In the genomic region with DNA sequence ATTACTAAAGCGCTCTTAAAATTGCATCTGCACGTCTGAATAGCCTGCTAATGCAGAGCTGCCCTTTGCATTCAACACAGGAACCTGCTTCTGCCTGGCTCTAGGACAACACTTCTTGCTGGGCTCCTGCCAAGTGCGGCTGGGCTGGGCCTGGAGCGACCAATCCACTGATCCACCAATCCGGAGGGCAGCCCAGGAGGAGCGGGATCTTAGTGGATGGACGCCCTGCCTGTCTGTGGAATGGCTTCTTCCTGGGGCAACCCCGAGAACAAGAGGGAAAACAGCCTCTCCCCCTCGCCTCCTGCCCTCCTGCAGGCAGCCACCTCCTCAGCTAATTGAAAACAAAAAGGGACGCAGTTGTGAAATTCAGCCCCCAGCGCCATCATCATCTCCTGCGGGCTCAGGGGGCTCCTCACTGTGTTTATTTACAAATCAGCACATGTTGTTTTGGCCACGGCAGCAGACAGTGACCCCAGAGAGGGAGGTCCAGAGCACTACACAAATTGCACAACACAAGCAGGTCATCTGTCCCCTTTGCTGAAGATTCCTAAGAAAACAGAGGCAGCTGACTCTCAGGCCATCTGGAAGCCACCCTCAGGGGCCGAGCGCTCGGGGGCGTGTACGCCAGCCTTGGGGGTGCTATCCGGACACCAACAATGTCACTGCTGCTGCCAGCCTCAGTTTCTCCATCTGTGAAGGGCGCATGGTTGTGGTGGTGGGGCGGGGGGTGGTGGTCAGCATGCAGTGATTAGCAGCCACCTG, we compare ENCODE assay signal across 8 cellular contexts. TPM values are rescaled to one million over a fixed set of nuclear protein-coding genes. Genes with fewer than 3 reads are reported as not detected.
A peak's percentile ranks its signal among the peaks of the same experiment; 100 is the strongest.
DNase-seq lines count a peak whose midpoint lies in the region; ATAC-seq, FAIRE-seq and TF ChIP-seq lines count a peak whose summit lies in the region.

No MANE protein-coding gene starts in this region.

- no peak for TF ChIP-seq POLR2A in breast epithelium (IDR thresholded peaks at IDR 0.05)

- 15 to 21% (median 18%) methylated on average over 21 of the region's 21 CpGs for WGBS in psoas muscle, 3 donors

- peak; percentile 98 for DNase-seq in ELF-1 (ENCODE audit: low read depth, low spot score)
- peak; percentile 87 for DNase-seq in NCI-H345 treated with DMSO at 0.1 percent for 48 hours (lab: John Stamatoyannopoulos, UW; ENCODE audit: unreplicated experiment)
- DNase-seq in breast epithelium (ENCODE audit: low spot score in 2 of 2) = peak; percentile 97 to 99
- peak; percentile 48 to 99 (median 97) for DNase-seq in hypothalamus (lab: John Stamatoyannopoulos, UW)
- DNase-seq in psoas muscle = peak; percentile 97 to 98
- no peak for DNase-seq in activated naive CD4-positive, alpha-beta T cell treated with Interleukin-2 at 50 U/mL for 16 hours
- no peak for DNase-seq in activated T-cell treated with anti-CD3 and anti-CD28 coated beads, Interleukin-2, amount 50 U/mL, for 48 hours
- no peak for DNase-seq in D721Med (ENCODE audit: insufficient read length, low spot score)

- peak; percentile 86 to 96 (median 89) for ATAC-seq in psoas muscle

- H3K27ac ChIP-seq in breast epithelium (peak overlapping the region; percentile 81 to 90), psoas muscle (peak overlapping the region; percentile 74)

- no peak for FAIRE-seq in D721Med (lab: Jason Lieb, UNC)

- no peaks in the 10 kb centered on the region for H3K27me3 ChIP-seq in breast epithelium
- no peaks in the 10 kb centered on the region for H3K27me3 ChIP-seq in psoas muscle (ENCODE audit: insufficient read depth in 3 of 3, low read length in 2 of 3)

- H3K4me3 ChIP-seq in breast epithelium = peak overlapping the region; percentile 20 to 45 (median 21)
- peak overlapping the region; percentile 65 for H3K4me3 ChIP-seq in psoas muscle

- H3K4me1 ChIP-seq in breast epithelium = peaks cover 12 to 30% of the 10 kb centered on the region in 2 donors
- H3K4me1 ChIP-seq in psoas muscle = peaks cover 28% of the 10 kb centered on the region

- H3K9me3 ChIP-seq in breast epithelium = no peaks in the 10 kb centered on the region
- no peaks in the 10 kb centered on the region for H3K9me3 ChIP-seq in psoas muscle

- H3K36me3 ChIP-seq in breast epithelium = no peaks in the 10 kb centered on the region
- no peaks in the 10 kb centered on the region for H3K36me3 ChIP-seq in psoas muscle (ENCODE audit: insufficient read depth in 1 of 2, low read depth in 1 of 2)

- intact Hi-C loops in breast epithelium (cut with DNase I; ENCODE audit: low total_unique reads) = no loop called here
- intact Hi-C loops in psoas muscle (cut with DNase I) = no loop called here

- TF ChIP-seq CTCF in breast epithelium (IDR thresholded peaks at IDR 0.05) (no peak), psoas muscle (IDR thresholded peaks at IDR 0.05) (no peak), D721Med (IDR thresholded peaks at IDR 0.05; ENCODE audit: insufficient read depth, missing control alignments) (no peak)

RNA-seq across cellular contexts. Expression of gene GADD45G, which starts 57.3 kb away (rescaled TPM):
- 10 to 100 TPM; 13.0 to 24.3 (median 15.8) TPM for total RNA-seq in breast epithelium
- 100 to 1,000 TPM in 1 of 4 donors, 10 to 100 TPM in 2, 1 to 10 TPM in 1; 2.4 to 185 (median 13.8) TPM for total RNA-seq in psoas muscle
- 100 to 1,000 TPM in 2 of 3 donors, 10 to 100 TPM in 1; 30.7 to 288 (median 189) TPM for polyA plus RNA-seq in psoas muscle

Comparison
In these comparisons a context has a peak if more than half of its experiments do, and no peak if none do; other contexts are left out.
1. DNase-seq: peak in ELF-1 (single experiment), NCI-H345 treated with DMSO at 0.1 percent for 48 hours (single experiment), breast epithelium (2 of 2), hypothalamus (51 of 51) and psoas muscle (2 of 2); none in activated naive CD4-positive, alpha-beta T cell treated with Interleukin-2 at 50 U/mL for 16 hours (single experiment), activated T-cell treated with anti-CD3 and anti-CD28 coated beads, Interleukin-2, amount 50 U/mL, for 48 hours (0 of 2) and D721Med (single experiment).